In the genomic region with DNA sequence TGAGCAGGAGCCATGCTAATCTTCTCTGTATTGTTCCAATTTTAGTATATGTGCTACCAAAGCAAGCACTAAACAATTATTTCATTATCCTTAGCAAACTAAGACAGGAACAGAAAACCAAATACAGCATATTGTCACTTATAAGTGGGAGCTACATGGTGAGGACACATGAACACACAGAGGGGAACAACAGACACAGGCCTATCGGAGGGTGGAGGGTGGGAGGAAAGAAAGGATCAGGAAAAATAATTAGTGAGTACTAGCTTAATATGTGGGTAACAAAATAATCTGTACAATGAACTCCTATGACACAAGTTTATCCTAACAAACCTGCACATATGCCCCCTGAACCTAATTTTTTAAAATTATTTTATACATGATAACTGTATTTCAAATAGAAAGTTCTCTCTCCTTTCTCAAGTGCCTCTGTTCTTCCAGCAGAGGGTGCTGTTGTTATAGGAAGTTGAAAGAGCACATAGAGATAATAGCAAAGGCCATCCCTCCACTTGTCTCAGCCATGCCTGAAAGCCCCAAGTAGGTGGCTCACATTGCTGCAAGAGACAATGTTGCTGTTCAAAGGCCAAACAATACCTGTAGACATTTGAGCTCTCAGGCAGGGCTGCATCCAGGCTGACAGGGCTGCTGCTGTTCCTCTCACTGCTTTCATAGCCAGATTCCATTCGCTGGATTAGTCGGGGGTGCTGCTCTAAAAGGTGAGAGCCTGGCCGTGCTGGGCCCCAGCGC, we compare ENCODE assay signal across 9 cellular contexts. TPM values are rescaled to one million over a fixed set of nuclear protein-coding genes. Genes with fewer than 3 reads are reported as not detected.
DNase-seq lines count a peak whose midpoint lies in the region; ATAC-seq and TF ChIP-seq lines count a peak whose summit lies in the region.
"Had no signal": no experiment of that assay in that cellular context is flagged by ENCODE, and none has a peak within 500 bp of the region (broad histone marks: within the 10 kb centered on the region; RNA-seq: fewer than 3 reads in every experiment).

No MANE protein-coding gene starts in this region.

- CTCF ChIA-PET in activated CD4-positive, alpha-beta memory T cell treated with anti-CD3 and anti-CD28 coated beads for 36 hours (lab: Charles Lee), result interaction anchor here (0.5 to 8.2 kb wide), 20 partner anchors 9 to 149 kb away, joined by 3 to 219 read pairs (median 3); partner anchors contain the start of gene MYOZ1

- no peaks in the 10 kb centered on the region for H3K4me1 Mint-ChIP-seq in activated CD4-positive, alpha-beta memory T cell treated with anti-CD3 and anti-CD28 coated beads for 36 hours (ENCODE audit: low read depth)
- no peaks in the 10 kb centered on the region for H3K4me1 Mint-ChIP-seq in effector memory CD8-positive, alpha-beta T cell (ENCODE audit: low read depth in 2 of 2)
- H3K4me1 Mint-ChIP-seq in memory B cell, result no peaks in the 10 kb centered on the region
- H3K4me1 Mint-ChIP-seq: activated naive CD4-positive, alpha-beta T cell treated with anti-CD3 and anti-CD28 coated beads, Interleukin-2, amount 50 U/mL, for 24 hours had no signal

- H3K4me3 ChIP-seq in HL-60 (replicated peaks; ENCODE audit: insufficient read depth, low read length), result no peak overlapping the region

- no peak overlapping the region for H3K27ac Mint-ChIP-seq in activated CD4-positive, alpha-beta memory T cell treated with anti-CD3 and anti-CD28 coated beads for 36 hours
- no peak overlapping the region for H3K27ac Mint-ChIP-seq in effector memory CD8-positive, alpha-beta T cell
- no peak overlapping the region for H3K27ac Mint-ChIP-seq in memory B cell
- H3K27ac Mint-ChIP-seq: activated naive CD4-positive, alpha-beta T cell treated with anti-CD3 and anti-CD28 coated beads, Interleukin-2, amount 50 U/mL, for 24 hours had no signal

- H3K36me3 Mint-ChIP-seq in activated CD4-positive, alpha-beta memory T cell treated with anti-CD3 and anti-CD28 coated beads for 36 hours, result peaks cover 6% of the 10 kb centered on the region
- H3K36me3 Mint-ChIP-seq in effector memory CD8-positive, alpha-beta T cell (ENCODE audit: insufficient read depth), result no peaks in the 10 kb centered on the region
- peaks cover 7% of the 10 kb centered on the region for H3K36me3 Mint-ChIP-seq in memory B cell

- H3K4me3 Mint-ChIP-seq in activated CD4-positive, alpha-beta memory T cell treated with anti-CD3 and anti-CD28 coated beads for 36 hours, result no peak overlapping the region
- H3K4me3 Mint-ChIP-seq in effector memory CD8-positive, alpha-beta T cell, result no peak overlapping the region
- no peak overlapping the region for H3K4me3 Mint-ChIP-seq in memory B cell
- H3K4me3 Mint-ChIP-seq: activated naive CD4-positive, alpha-beta T cell treated with anti-CD3 and anti-CD28 coated beads, Interleukin-2, amount 50 U/mL, for 24 hours had no signal

- intact Hi-C loops in activated CD4-positive, alpha-beta memory T cell treated with anti-CD3 and anti-CD28 coated beads for 36 hours (cut with micrococcal nuclease), result loop anchor here (1.0 to 5.0 kb wide), 3 partner anchors 98 to 1167 kb away; no protein-coding TSS in a partner anchor
- intact Hi-C loops in posterior vena cava (cut with DNase I), result loop anchor here (2.0 to 5.0 kb wide), 2 partner anchors 113 to 114 kb away; partner anchors contain the start of gene MYOZ1 (in 1 of the 2)

- peak; percentile 93 for ATAC-seq in effector memory CD8-positive, alpha-beta T cell (replicated peaks)
- peak; percentile 98 for ATAC-seq in memory B cell (ENCODE audit: low read depth)

- no peaks in the 10 kb centered on the region for H3K9me3 Mint-ChIP-seq in activated CD4-positive, alpha-beta memory T cell treated with anti-CD3 and anti-CD28 coated beads for 36 hours
- H3K9me3 Mint-ChIP-seq in effector memory CD8-positive, alpha-beta T cell, result no peaks in the 10 kb centered on the region
- H3K9me3 Mint-ChIP-seq in memory B cell, result no peaks in the 10 kb centered on the region
- H3K9me3 Mint-ChIP-seq: activated naive CD4-positive, alpha-beta T cell treated with anti-CD3 and anti-CD28 coated beads, Interleukin-2, amount 50 U/mL, for 24 hours had no signal

- TF ChIP-seq CTCF in HL-60 (IDR thresholded peaks at IDR 0.05; ENCODE audit: insufficient read depth, low read length), result peak; percentile 66

- DNase-seq in DMS53 treated with DMSO at 0.1 percent for 48 hours (lab: John Stamatoyannopoulos, UW; ENCODE audit: unreplicated experiment), result peak; percentile 91
- DNase-seq in HL-60 (ENCODE audit: low read depth in 1 of 2, low spot score in 1 of 2), result peak; percentile 43 to 73
- DNase-seq in NCI-H82 (lab: John Stamatoyannopoulos, UW), result peak; percentile 84
- peak; percentile 44 for DNase-seq in activated CD4-positive, alpha-beta memory T cell treated with anti-CD3 and anti-CD28 coated beads for 36 hours
- peak; percentile 49 to 53 (median 52) for DNase-seq in effector memory CD8-positive, alpha-beta T cell
- peak; percentile 37 to 70 for DNase-seq in memory B cell (ENCODE audit: low spot score in 2 of 2)
- peak; percentile 0 to 3 for DNase-seq in stimulated activated CD8-positive, alpha-beta memory T cell treated with anti-CD3 and anti-CD28 coated beads, Interleukin-7, amount 100 ng/mL, for 48 hours (ENCODE audit: extremely low read depth in 1 of 2, low read depth in 1 of 2)
- no peak for DNase-seq in posterior vena cava (ENCODE audit: low spot score)

- H3K27ac ChIP-seq in HL-60 (replicated peaks), result no peak overlapping the region

- no peaks in the 10 kb centered on the region for H3K27me3 ChIP-seq in HL-60 (ENCODE audit: insufficient read depth, poor library complexity, severe bottlenecking)

- POLR2A ChIA-PET in activated CD4-positive, alpha-beta memory T cell treated with anti-CD3 and anti-CD28 coated beads for 36 hours (lab: Charles Lee), result no interaction called here

- H3K27me3 Mint-ChIP-seq in activated CD4-positive, alpha-beta memory T cell treated with anti-CD3 and anti-CD28 coated beads for 36 hours, result no peaks in the 10 kb centered on the region
- H3K27me3 Mint-ChIP-seq in effector memory CD8-positive, alpha-beta T cell, result no peaks in the 10 kb centered on the region
- H3K27me3 Mint-ChIP-seq in memory B cell, result no peaks in the 10 kb centered on the region
- H3K27me3 Mint-ChIP-seq: activated naive CD4-positive, alpha-beta T cell treated with anti-CD3 and anti-CD28 coated beads, Interleukin-2, amount 50 U/mL, for 24 hours had no signal

RNA-seq across cellular contexts. Expression of gene PPP3CB, which starts 33.4 kb away (rescaled TPM):
- 10 to 100 TPM; 48.4 to 50.2 TPM for total RNA-seq in activated CD4-positive, alpha-beta memory T cell treated with anti-CD3 and anti-CD28 coated beads for 36 hours
- total RNA-seq in posterior vena cava, result 10 to 100 TPM; 70.4 to 76.3 TPM
